ENCODE assay signal across 8 cellular contexts in genomic region chr12:68175566-68176033, GRCh38. TPM values are rescaled to one million over a fixed set of nuclear protein-coding genes. Genes with fewer than 3 reads are reported as not detected.
DNase-seq lines count a peak whose midpoint lies in the region; ATAC-seq lines count a peak whose summit lies in the region.

No MANE protein-coding gene starts in this region.

- H4K8ac ChIP-seq in mesendoderm (ENCODE audit: low read depth, low read length), result no peak overlapping the region

- no peak overlapping the region for H2AK5ac ChIP-seq in mesendoderm (ENCODE audit: low read length)

- H3K27ac ChIP-seq in mesendoderm (ENCODE audit: low read depth, low read length), result no peak overlapping the region

- no peak overlapping the region for H3K9ac ChIP-seq in mesendoderm (ENCODE audit: low read length)

- no peaks in the 10 kb centered on the region for H3K27me3 ChIP-seq in mesendoderm (ENCODE audit: insufficient read depth, low read length, poor library complexity)

- no peak overlapping the region for H3K4me3 ChIP-seq in mesendoderm (ENCODE audit: low read length)

- DNase-seq in activated CD4-positive, alpha-beta T cell treated with anti-CD3 and anti-CD28 coated beads, Interleukin-2, amount 10 ng/mL, durations not matched to agents 7 days and 5 days, result peak; percentile 74
- DNase-seq in mesendoderm (peak; percentile 39), HuH-7.5 (ENCODE audit: low spot score) (no peak), cortex of kidney (lab: John Stamatoyannopoulos, UW) (no peak), SIG-M5 treated with dmso at 0.1 percent for 504 hours (lab: John Stamatoyannopoulos, UW; ENCODE audit: unreplicated experiment) (no peak), SKM-1 (lab: John Stamatoyannopoulos, UW; ENCODE audit: unreplicated experiment) (no peak)

- H2BK120ac ChIP-seq in mesendoderm (ENCODE audit: low read depth, low read length), result no peak overlapping the region

- no peak overlapping the region for H2BK5ac ChIP-seq in mesendoderm (ENCODE audit: low read length)

- peaks cover 5% of the 10 kb centered on the region for H3K36me3 Mint-ChIP-seq in activated CD4-positive, alpha-beta T cell treated with anti-CD3 and anti-CD28 coated beads, Interleukin-2, amount 10 ng/mL, durations not matched to agents 7 days and 5 days (ENCODE audit: low read depth)

- no peak overlapping the region for H2BK15ac ChIP-seq in mesendoderm (replicated peaks; ENCODE audit: low read depth)

- H3K4me3 Mint-ChIP-seq in activated CD4-positive, alpha-beta T cell treated with anti-CD3 and anti-CD28 coated beads, Interleukin-2, amount 10 ng/mL, durations not matched to agents 7 days and 5 days, result peak overlapping the region; percentile 50

- POLR2A ChIA-PET in activated CD4-positive, alpha-beta T cell treated with anti-CD3 and anti-CD28 coated beads, Interleukin-2, amount 10 ng/mL, durations not matched to agents 7 days and 5 days (lab: Charles Lee), result interaction anchor here (0.6 kb wide), 1 partner anchor 47 kb away, joined by 3 read pairs; no protein-coding TSS in a partner anchor

- H3K4me2 ChIP-seq in mesendoderm (ENCODE audit: low read length), result no peak overlapping the region

- no peak overlapping the region for H3K23ac ChIP-seq in mesendoderm (ENCODE audit: low read length)

- no peak overlapping the region for H3K4ac ChIP-seq in mesendoderm (ENCODE audit: low read depth, low read length)

- H4K5ac ChIP-seq in mesendoderm (ENCODE audit: low read length), result no peak overlapping the region

- H3K27me3 Mint-ChIP-seq in activated CD4-positive, alpha-beta T cell treated with anti-CD3 and anti-CD28 coated beads, Interleukin-2, amount 10 ng/mL, durations not matched to agents 7 days and 5 days, result no peaks in the 10 kb centered on the region

- H3K18ac ChIP-seq in mesendoderm (ENCODE audit: low read length), result no peak overlapping the region

- ATAC-seq in GM18867 (IDR thresholded peaks at IDR 0.05; ENCODE audit: unreplicated experiment) (peak; percentile 86), HG03025 (IDR thresholded peaks at IDR 0.05; ENCODE audit: low FRiP score, unreplicated experiment) (peak; percentile 59)

- peaks cover 58% of the 10 kb centered on the region for H3K4me1 Mint-ChIP-seq in activated CD4-positive, alpha-beta T cell treated with anti-CD3 and anti-CD28 coated beads, Interleukin-2, amount 10 ng/mL, durations not matched to agents 7 days and 5 days

- CTCF ChIA-PET in activated CD4-positive, alpha-beta T cell treated with anti-CD3 and anti-CD28 coated beads, Interleukin-2, amount 10 ng/mL, durations not matched to agents 7 days and 5 days (lab: Charles Lee), result interaction anchor here (1.1 to 1.8 kb wide), 3 partner anchors 10 to 19 kb away, joined by 3 to 5 read pairs (median 5); no protein-coding TSS in a partner anchor

- H3K36me3 ChIP-seq in mesendoderm (ENCODE audit: control insufficient read depth, insufficient read depth, low read length), result no peaks in the 10 kb centered on the region

- H3K79me2 ChIP-seq in mesendoderm (ENCODE audit: control insufficient read depth, insufficient read depth, low read length), result no peaks in the 10 kb centered on the region

- no CpG with 5 or more reads among the region's 4 CpGs for WGBS in mesendoderm (ENCODE audit: extremely low coverage, insufficient coverage, low lambda C conversion rate)

- H3K27ac Mint-ChIP-seq in activated CD4-positive, alpha-beta T cell treated with anti-CD3 and anti-CD28 coated beads, Interleukin-2, amount 10 ng/mL, durations not matched to agents 7 days and 5 days, result peak overlapping the region; percentile 85

- no peak overlapping the region for H3K56ac ChIP-seq in mesendoderm (ENCODE audit: low read length)

- H3K9me3 Mint-ChIP-seq in activated CD4-positive, alpha-beta T cell treated with anti-CD3 and anti-CD28 coated beads, Interleukin-2, amount 10 ng/mL, durations not matched to agents 7 days and 5 days, result no peaks in the 10 kb centered on the region

- H3K4me1 ChIP-seq in mesendoderm (ENCODE audit: control insufficient read depth, low read depth, low read length), result no peaks in the 10 kb centered on the region

- no peaks in the 10 kb centered on the region for H3K79me1 ChIP-seq in mesendoderm (ENCODE audit: low read length)

RNA-seq across cellular contexts. Expression of gene IFNG, which starts 16.1 kb away (rescaled TPM):
- total RNA-seq in activated CD4-positive, alpha-beta T cell treated with anti-CD3 and anti-CD28 coated beads, Interleukin-2, amount 10 ng/mL, durations not matched to agents 7 days and 5 days, result 1 to 10 TPM; 2.8 to 3.4 TPM
- polyA plus RNA-seq in mesendoderm (2013, experiment 1 of 2), result not detected
- not detected for polyA plus RNA-seq in mesendoderm (2013, experiment 2 of 2)

RNA-seq across cellular contexts. Expression of gene IL26, which starts 50.0 kb away (rescaled TPM):
- total RNA-seq in activated CD4-positive, alpha-beta T cell treated with anti-CD3 and anti-CD28 coated beads, Interleukin-2, amount 10 ng/mL, durations not matched to agents 7 days and 5 days, result under 1 TPM; 0.50 to 1.00 TPM
- polyA plus RNA-seq in mesendoderm (2013, experiment 1 of 2), result not detected
- polyA plus RNA-seq in mesendoderm (2013, experiment 2 of 2), result not detected

Comparison
In these comparisons a context has a peak if more than half of its experiments do, and no peak if none do; other contexts are left out.
1. DNase-seq: peak in activated CD4-positive, alpha-beta T cell treated with anti-CD3 and anti-CD28 coated beads, Interleukin-2, amount 10 ng/mL, durations not matched to agents 7 days and 5 days (single experiment) and mesendoderm (single experiment); none in HuH-7.5 (single experiment), cortex of kidney (single experiment), SIG-M5 treated with dmso at 0.1 percent for 504 hours (single experiment) and SKM-1 (single experiment).